Comparison of ENCODE assay signal across 12 cellular contexts in genomic region chr14:35197015-35197414, GRCh38.
DNase-seq lines count a peak whose midpoint lies in the region; ATAC-seq, FAIRE-seq and TF ChIP-seq lines count a peak whose summit lies in the region.
"Had no signal": no experiment of that assay in that cellular context is flagged by ENCODE, and none has a peak within 500 bp of the region (broad histone marks: within the 10 kb centered on the region; RNA-seq: fewer than 3 reads in every experiment).

No MANE protein-coding gene starts in this region.

- FAIRE-seq in K562 (lab: Jason Lieb, UNC) = no peak
- no peak for FAIRE-seq in GM12892 (lab: Jason Lieb, UNC)
- FAIRE-seq: H1 had no signal

- peaks cover 4% of the 10 kb centered on the region for H3K4me1 ChIP-seq in CD8-positive, alpha-beta T cell (ENCODE audit: insufficient read depth, low read length)
- H3K4me1 ChIP-seq in K562 (replicated peaks in 1 of 2; ENCODE audit: control insufficient read depth in 2 of 2, insufficient read depth in 2 of 2, low read length in 2 of 2) (no peaks in the 10 kb centered on the region), stomach (peaks cover 0 to 9% (median 0%) of the 10 kb centered on the region in 4 donors)
- H3K4me1 ChIP-seq: prostate gland had no signal

- H3K9me3 Mint-ChIP-seq in CD8-positive, alpha-beta T cell = peaks cover 4% of the 10 kb centered on the region

- H2AFZ ChIP-seq in K562 (ENCODE audit: low read depth, low read length) = no peak overlapping the region

- TF ChIP-seq CTCF in CD8-positive, alpha-beta T cell (IDR thresholded peaks at IDR 0.05) = no peak
- TF ChIP-seq CTCF in K562 (IDR thresholded peaks at IDR 0.05 in 2 of 3, conservative IDR thresholded peaks at IDR 0.05 in 1 of 3; ENCODE audit: insufficient read depth in 2 of 3, low read depth in 1 of 3, low read length in 3 of 3) = no peak
- no peak for TF ChIP-seq CTCF in stomach (IDR thresholded peaks at IDR 0.05)

- in situ Hi-C loops in K562 (cut with MboI) = no loop called here

- no peak overlapping the region for H3K27ac ChIP-seq in CD8-positive, alpha-beta T cell (ENCODE audit: low read depth, low read length)
- no peak overlapping the region for H3K27ac ChIP-seq in K562 (ENCODE audit: extremely low read depth, low read depth, low read length)
- no peak overlapping the region for H3K27ac ChIP-seq in stomach
- H3K27ac ChIP-seq: prostate gland, VCaP had no signal

- no peaks in the 10 kb centered on the region for H3K79me2 ChIP-seq in K562 (ENCODE audit: control insufficient read depth, insufficient read depth, low read length)

- intact Hi-C loops in CD8-positive, alpha-beta T cell (cut with DNase I, micrococcal nuclease) = no loop called here
- intact Hi-C loops in K562 (cut with micrococcal nuclease) = no loop called here
- intact Hi-C loops in head of caudate nucleus (cut with DNase I) = no loop called here
- intact Hi-C loops in stomach (cut with DNase I; ENCODE audit: low total_unique reads) = no loop called here

- H3K9me3 ChIP-seq in CD8-positive, alpha-beta T cell (ENCODE audit: low read length) = no peaks in the 10 kb centered on the region
- no peaks in the 10 kb centered on the region for H3K9me3 ChIP-seq in K562 (replicated peaks; ENCODE audit: control insufficient read depth, insufficient read depth, low read depth, low read length)
- no peaks in the 10 kb centered on the region for H3K9me3 ChIP-seq in stomach
- H3K9me3 ChIP-seq: prostate gland had no signal

- H3K27me3 ChIP-seq in CD8-positive, alpha-beta T cell (ENCODE audit: insufficient read depth, low read length) = no peaks in the 10 kb centered on the region
- H3K27me3 ChIP-seq in K562 (ENCODE audit: control insufficient read depth in 2 of 2, insufficient read depth in 2 of 2, low read length in 2 of 2) = no peaks in the 10 kb centered on the region
- H3K27me3 ChIP-seq in stomach = no peaks in the 10 kb centered on the region

- H3K9me1 ChIP-seq in K562 (ENCODE audit: control insufficient read depth, insufficient read depth, low read length) = no peaks in the 10 kb centered on the region

- no peaks in the 10 kb centered on the region for H3K27me3 Mint-ChIP-seq in CD8-positive, alpha-beta T cell (ENCODE audit: low read depth)

- CTCF ChIA-PET in CD8-positive, alpha-beta T cell (lab: Charles Lee) = no interaction called here
- CTCF ChIA-PET in K562 (lab: Yijun Ruan, JAX; ENCODE audit: low intra/inter-chr PET ratio) = no interaction called here

- no peaks in the 10 kb centered on the region for H4K20me1 ChIP-seq in K562 (replicated peaks; ENCODE audit: control insufficient read depth, insufficient read depth, low read length)

- no peak for TF ChIP-seq POLR2A in K562 (conservative IDR thresholded peaks at IDR 0.05)
- TF ChIP-seq POLR2A in stomach (IDR thresholded peaks at IDR 0.05) = no peak
- TF ChIP-seq POLR2A in GM12892 (IDR thresholded peaks at IDR 0.05; ENCODE audit: low read depth, low read length) = no peak

- TF ChIP-seq RAD21 in K562 (CRISPR knock-in tag; conservative IDR thresholded peaks at IDR 0.05 in 1 of 2, IDR thresholded peaks at IDR 0.05 in 1 of 2) = no peak

- H3K36me3 ChIP-seq in CD8-positive, alpha-beta T cell (ENCODE audit: insufficient read depth, low read length) = no peaks in the 10 kb centered on the region
- H3K36me3 ChIP-seq in K562 (ENCODE audit: control insufficient read depth, insufficient read depth, low read length) = no peaks in the 10 kb centered on the region
- H3K36me3 ChIP-seq in stomach = peaks cover 0 to 2% (median 0%) of the 10 kb centered on the region in 4 donors
- H3K36me3 ChIP-seq: prostate gland had no signal

- H3K4me1 Mint-ChIP-seq in CD8-positive, alpha-beta T cell (ENCODE audit: low read depth) = peaks cover 15% of the 10 kb centered on the region

- DNase-seq in CD8-positive, alpha-beta T cell = no peak
- DNase-seq in HS-5 (ENCODE audit: low read depth) (peak; percentile 60), K562 (ENCODE audit: extremely low read depth in 1 of 4, low spot score in 3 of 4) (no peak), kidney tubule cell (ENCODE audit: low spot score) (peak; percentile 58), head of caudate nucleus (no peak), stomach (no peak), GM12892 (ENCODE audit: insufficient read length) (no peak), NOMO-1 treated with dmso at 0.1 percent for 144 hours (lab: John Stamatoyannopoulos, UW; ENCODE audit: unreplicated experiment) (no peak)
- DNase-seq: NCI-H1436 had no signal

- no peak overlapping the region for H3K4me3 ChIP-seq in CD8-positive, alpha-beta T cell (ENCODE audit: low read depth, low read length)
- H3K4me3 ChIP-seq in K562 (no peak overlapping the region), stomach (no peak overlapping the region)
- H3K4me3 ChIP-seq: prostate gland had no signal

- no peak overlapping the region for H3K9ac ChIP-seq in K562 (ENCODE audit: insufficient read depth in 1 of 2, low read depth in 2 of 2, low read length in 2 of 2)

- H3K4me2 ChIP-seq in K562 (ENCODE audit: insufficient read depth, low read length) = no peak overlapping the region

- no TSS peak for BruUV-seq in K562 (replicated peaks; lab: Mats Ljungman, UMichigan)

- ATAC-seq in CD8-positive, alpha-beta T cell = peak; percentile 17
- ATAC-seq in K562 = no peak

- no peak overlapping the region for H3K4me3 Mint-ChIP-seq in CD8-positive, alpha-beta T cell

- H3K27ac Mint-ChIP-seq in CD8-positive, alpha-beta T cell = peak overlapping the region; percentile 5

- 0% methylated on average over 1 of the region's 1 CpG for WGBS in K562 (ENCODE audit: insufficient coverage, low coverage, missing lambda C conversion rate)
- WGBS in stomach, 5 donors = 16 to 34% (median 29%) methylated on average over 1 of the region's 1 CpG

- H3K36me3 Mint-ChIP-seq in CD8-positive, alpha-beta T cell = peaks cover 14% of the 10 kb centered on the region

- TF ChIP-seq EP300 in K562 (IDR thresholded peaks at IDR 0.05; ENCODE audit: low read length) = no peak
- TF ChIP-seq EP300 in stomach (IDR thresholded peaks at IDR 0.05) = no peak

- POLR2A ChIA-PET in CD8-positive, alpha-beta T cell (lab: Charles Lee) = no interaction called here
- POLR2A ChIA-PET in K562 (lab: Yijun Ruan, JAX) = no interaction called here

TF ChIP-seq in K562, 482 proteins besides CTCF, POLR2A, EP300 and RAD21:
- TF ChIP-seq ZNF766 (CRISPR knock-in tag; conservative IDR thresholded peaks at IDR 0.05) (no peak), GATA2 (CRISPR knock-in tag; IDR thresholded peaks at IDR 0.05) (no peak), ARID1B (IDR thresholded peaks at IDR 0.05) (peak; percentile 30; the same call in 1 of the 2 replicates), FOXJ2 (tag; IDR thresholded peaks at IDR 0.05) (peak; percentile 92), POLR2AphosphoS5 (IDR thresholded peaks at IDR 0.05; ENCODE audit: control insufficient read depth, insufficient read depth, low read depth, low read length) (no peak), FOSL1 (tag; conservative IDR thresholded peaks at IDR 0.05) (peak; percentile 79), ATF3 (IDR thresholded peaks at IDR 0.05) (0 out of 2 replicates have a peak, but pooled peaks have one; percentile 8), ATF3 (CRISPR knock-in tag; conservative IDR thresholded peaks at IDR 0.05) (no peak)

Comparison
In these comparisons a context has a peak if more than half of its experiments do, and no peak if none do; other contexts are left out.
1. DNase-seq: peak in HS-5 (single experiment) and kidney tubule cell (single experiment); none in CD8-positive, alpha-beta T cell (0 of 7), K562 (0 of 4), head of caudate nucleus (0 of 42), stomach (single experiment), GM12892 (single experiment) and NOMO-1 treated with dmso at 0.1 percent for 144 hours (single experiment).